In genomic region chr9:79569814-79570448, GRCh38 we compare ENCODE assay signal across 8 cellular contexts. TPM values are rescaled to one million over a fixed set of nuclear protein-coding genes. Genes with fewer than 3 reads are reported as not detected.
DNase-seq lines count a peak whose midpoint lies in the region; ATAC-seq and TF ChIP-seq lines count a peak whose summit lies in the region.

No MANE protein-coding gene starts in this region.

- POLR2A ChIA-PET in AG04450 (lab: Yijun Ruan, JAX): interaction anchor here (0.6 kb wide), 1 partner anchor 787 kb away, joined by 6 read pairs; no protein-coding TSS in a partner anchor

- TF ChIP-seq CTCF in AG04450 (IDR thresholded peaks at IDR 0.05; ENCODE audit: low read depth, low read length): no peak
- TF ChIP-seq CTCF in colonic mucosa (IDR thresholded peaks at IDR 0.05): no peak
- no peak for TF ChIP-seq CTCF in GM13977 (IDR thresholded peaks at IDR 0.05; ENCODE audit: extremely low read depth, insufficient read depth, missing control alignments)

- in situ Hi-C loops in GM13977 (cut with MboI; ENCODE audit: low pct_unique_long_range_greater_than_20kb, low sequenced_read_pairs, unreplicated experiment): loop anchor here (25.0 kb wide), 1 partner anchor 558 kb away; no protein-coding TSS in a partner anchor

- H3K4me1 ChIP-seq in colonic mucosa (no peaks in the 10 kb centered on the region), muscle layer of duodenum (ENCODE audit: control insufficient read depth in 1 of 2, insufficient read depth in 2 of 2, low read length in 2 of 2) (peaks cover 0 to 6% of the 10 kb centered on the region in 2 donors)

- no peaks in the 10 kb centered on the region for H3K36me3 ChIP-seq in colonic mucosa
- peaks cover 0 to 4% of the 10 kb centered on the region in 2 donors for H3K36me3 ChIP-seq in muscle layer of duodenum (ENCODE audit: control insufficient read depth in 1 of 2, insufficient read depth in 2 of 2, low read length in 2 of 2)

- ATAC-seq in HG03025 (IDR thresholded peaks at IDR 0.05; ENCODE audit: low FRiP score, unreplicated experiment): no peak
- ATAC-seq in GM21717 (IDR thresholded peaks at IDR 0.05; ENCODE audit: unreplicated experiment): no peak

- peak overlapping the region; percentile 83 for H3K27ac ChIP-seq in AG04450 (ENCODE audit: low read depth, low read length)
- peak overlapping the region; percentile 71 for H3K27ac ChIP-seq in colonic mucosa
- H3K27ac ChIP-seq in muscle layer of duodenum (ENCODE audit: low read length): no peak overlapping the region

- CTCF ChIA-PET in AG04450 (lab: Charles Lee): interaction anchor here (0.7 to 1.1 kb wide), 4 partner anchors 9 to 699 kb away, joined by 3 to 8 read pairs (median 6); no protein-coding TSS in a partner anchor

- intact Hi-C loops in colonic mucosa (cut with DNase I): loop anchor here (10.0 kb wide), 2 partner anchors 85 to 435 kb away; no protein-coding TSS in a partner anchor

- DNase-seq in AG04450 (ENCODE audit: low read depth, low spot score): no peak
- no peak for DNase-seq in Jurkat, Clone E6-1 (ENCODE audit: low read depth, low spot score)
- DNase-seq in colonic mucosa: no peak
- no peak for DNase-seq in glomerular visceral epithelial cell (ENCODE audit: extremely low spot score)
- no peak for DNase-seq in GM13977 (ENCODE audit: low spot score)

- H3K4me3 ChIP-seq in AG04450 (ENCODE audit: low read depth, low read length) (peak overlapping the region; percentile 78), colonic mucosa (peak overlapping the region; percentile 44), muscle layer of duodenum (ENCODE audit: low read depth in 1 of 2, low read length in 2 of 2) (peak overlapping the region; percentile 77 to 84)
- H3K4me3 ChIP-seq in Jurkat, Clone E6-1 (ENCODE audit: low read length): peak overlapping the region; percentile 84

- H3K27me3 ChIP-seq in AG04450 (ENCODE audit: control insufficient read depth, insufficient read depth, low read length): no peaks in the 10 kb centered on the region
- peaks cover 9% of the 10 kb centered on the region for H3K27me3 ChIP-seq in colonic mucosa
- no peaks in the 10 kb centered on the region for H3K27me3 ChIP-seq in muscle layer of duodenum (ENCODE audit: low read depth, low read length)

- peak overlapping the region in 1 of 2 donors; percentile 66 for H3K9ac ChIP-seq in colonic mucosa (ENCODE audit: low read depth in 2 of 2, low read length in 2 of 2)

- H3K9me3 ChIP-seq in AG04450 (ENCODE audit: control insufficient read depth, insufficient read depth, low read length): no peaks in the 10 kb centered on the region
- H3K9me3 ChIP-seq in colonic mucosa: no peaks in the 10 kb centered on the region
- H3K9me3 ChIP-seq in muscle layer of duodenum (ENCODE audit: control insufficient read depth in 1 of 2, low read length in 2 of 2): no peaks in the 10 kb centered on the region

RNA-seq across cellular contexts. Expression of gene TLE4, which starts 1.8 kb away (rescaled TPM):
- polyA plus RNA-seq in AG04450 (2011; rRNA removed): 42.2 and 53.4 TPM in 2 replicates
- 114 and 117 TPM in 2 replicates for polyA minus RNA-seq in AG04450 (2011; rRNA and poly(A)+ RNA removed)
- polyA plus RNA-seq in Jurkat, Clone E6-1 (2012; ENCODE audit: insufficient read depth, insufficient read length): 8.7 TPM
- total RNA-seq in colonic mucosa: 10 to 100 TPM in 1 of 2 donors, 1 to 10 TPM in 1; 8.0 to 17.6 TPM
